Comparison of ENCODE assay signal across 8 cellular contexts in genomic region chr2:47401789-47402554, GRCh38. TPM values are rescaled to one million over a fixed set of nuclear protein-coding genes. Genes with fewer than 3 reads are reported as not detected.
A peak's percentile ranks its signal among the peaks of the same experiment; 100 is the strongest.
DNase-seq lines count a peak whose midpoint lies in the region; ATAC-seq, FAIRE-seq and TF ChIP-seq lines count a peak whose summit lies in the region.

No MANE protein-coding gene starts in this region.

- H3K9me3 ChIP-seq in keratinocyte (ENCODE audit: control insufficient read depth, low read depth, low read length) (no peaks in the 10 kb centered on the region), subcutaneous abdominal adipose tissue (ENCODE audit: control insufficient read depth in 5 of 5, low read length in 5 of 5) (no peaks in the 10 kb centered on the region)

- peak overlapping the region; percentile 99 for H3K4me2 ChIP-seq in keratinocyte (ENCODE audit: control insufficient read depth, extremely low read depth, insufficient read depth, low read depth, low read length)

- intact Hi-C loops in activated T-helper 1 cell treated with anti-CD3 and anti-CD28 coated beads, Interleukin-12 subunit alpha, Interleukin-12 subunit beta, Interleukin-2, Interleukin-4 antibody, amounts not matched to agents 30 ng/mL and 10 ng/mL and 1 ng/mL, durations not matched to agents 14 hours and 24 hours and 36 hours (cut with micrococcal nuclease), result loop anchor here (2.0 to 5.0 kb wide), 3 partner anchors 485 to 1105 kb away; partner anchors contain the start of genes EPAS1 and FBXO11

- POLR2A ChIA-PET in activated CD4-positive, alpha-beta T cell treated with anti-CD3 and anti-CD28 coated beads, Interleukin-2, amount 10 ng/mL, durations not matched to agents 7 days and 5 days (lab: Charles Lee), result no interaction called here

- CTCF ChIA-PET in activated CD4-positive, alpha-beta T cell treated with anti-CD3 and anti-CD28 coated beads, Interleukin-2, amount 10 ng/mL, durations not matched to agents 7 days and 5 days (lab: Charles Lee), result interaction anchor here (0.8 to 2.0 kb wide), 4 partner anchors 10 to 366 kb away, joined by 3 to 5 read pairs (median 5); no protein-coding TSS in a partner anchor

- H3K27me3 ChIP-seq in keratinocyte (ENCODE audit: control insufficient read depth, extremely low read depth, insufficient read depth, low read length) (no peaks in the 10 kb centered on the region), subcutaneous abdominal adipose tissue (ENCODE audit: control insufficient read depth in 5 of 5, insufficient read depth in 4 of 5, low read length in 5 of 5) (no peaks in the 10 kb centered on the region)

- peaks cover 31% of the 10 kb centered on the region for H3K4me1 Mint-ChIP-seq in activated CD4-positive, alpha-beta T cell treated with anti-CD3 and anti-CD28 coated beads, Interleukin-2, amount 10 ng/mL, durations not matched to agents 7 days and 5 days
- H3K4me1 Mint-ChIP-seq in activated T-helper 1 cell treated with anti-CD3 and anti-CD28 coated beads, Interleukin-12 subunit alpha, Interleukin-12 subunit beta, Interleukin-2, Interleukin-4 antibody, amounts not matched to agents 30 ng/mL and 10 ng/mL and 1 ng/mL, durations not matched to agents 14 hours and 24 hours and 36 hours (ENCODE audit: low read depth), result peaks cover 28% of the 10 kb centered on the region

- H3K9me3 Mint-ChIP-seq in activated CD4-positive, alpha-beta T cell treated with anti-CD3 and anti-CD28 coated beads, Interleukin-2, amount 10 ng/mL, durations not matched to agents 7 days and 5 days, result peaks cover 3% of the 10 kb centered on the region
- H3K9me3 Mint-ChIP-seq in activated T-helper 1 cell treated with anti-CD3 and anti-CD28 coated beads, Interleukin-12 subunit alpha, Interleukin-12 subunit beta, Interleukin-2, Interleukin-4 antibody, amounts not matched to agents 30 ng/mL and 10 ng/mL and 1 ng/mL, durations not matched to agents 14 hours and 24 hours and 36 hours, result no peaks in the 10 kb centered on the region

- TF ChIP-seq CTCF in keratinocyte (optimal IDR thresholded peaks at IDR 0.05 in 1 of 3, IDR thresholded peaks at IDR 0.05 in 1 of 3, conservative IDR thresholded peaks at IDR 0.05 in 1 of 3; ENCODE audit: extremely low read depth in 1 of 3, insufficient read depth in 2 of 3, low read length in 3 of 3), result no peak

- peaks cover 21% of the 10 kb centered on the region for H3K79me2 ChIP-seq in keratinocyte (ENCODE audit: control insufficient read depth, insufficient read depth, low read length)

- no peak for DNase-seq in activated CD4-positive, alpha-beta T cell treated with anti-CD3 and anti-CD28 coated beads, Interleukin-2, amount 10 ng/mL, durations not matched to agents 7 days and 5 days
- no peak for DNase-seq in activated CD4-positive, alpha-beta T cell treated with anti-CD3 and anti-CD28 coated beads, Interleukin-2, amount 50 U/mL, for 48 hours
- no peak for DNase-seq in activated T-helper 1 cell treated with anti-CD3 and anti-CD28 coated beads, Interleukin-12 subunit alpha, Interleukin-12 subunit beta, Interleukin-2, Interleukin-4 antibody, amounts not matched to agents 30 ng/mL and 10 ng/mL and 1 ng/mL, durations not matched to agents 14 hours and 24 hours and 36 hours (ENCODE audit: low spot score)
- DNase-seq in keratinocyte (ENCODE audit: low read depth, low spot score) (no peak), NCI-H446 treated with DMSO at 0.1 percent for 48 hours (lab: John Stamatoyannopoulos, UW) (no peak), kidney tubule cell (ENCODE audit: low spot score) (no peak)

- peak overlapping the region; percentile 95 for H3K27ac Mint-ChIP-seq in activated CD4-positive, alpha-beta T cell treated with anti-CD3 and anti-CD28 coated beads, Interleukin-2, amount 10 ng/mL, durations not matched to agents 7 days and 5 days
- H3K27ac Mint-ChIP-seq in activated T-helper 1 cell treated with anti-CD3 and anti-CD28 coated beads, Interleukin-12 subunit alpha, Interleukin-12 subunit beta, Interleukin-2, Interleukin-4 antibody, amounts not matched to agents 30 ng/mL and 10 ng/mL and 1 ng/mL, durations not matched to agents 14 hours and 24 hours and 36 hours, result peak overlapping the region; percentile 96

- peak overlapping the region; percentile 77 for H3K9ac ChIP-seq in keratinocyte (ENCODE audit: control insufficient read depth, extremely low read depth, insufficient read depth, low read length)
- peak overlapping the region in 3 of 5 donors; percentile 47 to 87 (median 66) for H3K9ac ChIP-seq in subcutaneous abdominal adipose tissue (ENCODE audit: low read length in 5 of 5)

- H3K4me1 ChIP-seq in keratinocyte (ENCODE audit: control insufficient read depth, extremely low read depth, insufficient read depth, low read length), result peaks cover 14% of the 10 kb centered on the region
- H3K4me1 ChIP-seq in subcutaneous abdominal adipose tissue (ENCODE audit: control insufficient read depth in 5 of 5, insufficient read depth in 5 of 5, low read length in 5 of 5), result peaks cover 2 to 24% (median 23%) of the 10 kb centered on the region in 5 donors

- no peaks in the 10 kb centered on the region for H3K27me3 Mint-ChIP-seq in activated CD4-positive, alpha-beta T cell treated with anti-CD3 and anti-CD28 coated beads, Interleukin-2, amount 10 ng/mL, durations not matched to agents 7 days and 5 days
- H3K27me3 Mint-ChIP-seq in activated T-helper 1 cell treated with anti-CD3 and anti-CD28 coated beads, Interleukin-12 subunit alpha, Interleukin-12 subunit beta, Interleukin-2, Interleukin-4 antibody, amounts not matched to agents 30 ng/mL and 10 ng/mL and 1 ng/mL, durations not matched to agents 14 hours and 24 hours and 36 hours (ENCODE audit: insufficient read depth), result no peaks in the 10 kb centered on the region

- peaks cover 22% of the 10 kb centered on the region for H3K36me3 Mint-ChIP-seq in activated CD4-positive, alpha-beta T cell treated with anti-CD3 and anti-CD28 coated beads, Interleukin-2, amount 10 ng/mL, durations not matched to agents 7 days and 5 days (ENCODE audit: low read depth)
- peaks cover 21% of the 10 kb centered on the region for H3K36me3 Mint-ChIP-seq in activated T-helper 1 cell treated with anti-CD3 and anti-CD28 coated beads, Interleukin-12 subunit alpha, Interleukin-12 subunit beta, Interleukin-2, Interleukin-4 antibody, amounts not matched to agents 30 ng/mL and 10 ng/mL and 1 ng/mL, durations not matched to agents 14 hours and 24 hours and 36 hours (ENCODE audit: low read depth)

- H2AFZ ChIP-seq in keratinocyte (ENCODE audit: control insufficient read depth, low read length), result peak overlapping the region; percentile 96

- H4K20me1 ChIP-seq in keratinocyte (ENCODE audit: control insufficient read depth, extremely low read depth, insufficient read depth, low read length), result no peaks in the 10 kb centered on the region

- no peaks in the 10 kb centered on the region for H3K9me1 ChIP-seq in keratinocyte (ENCODE audit: control insufficient read depth, extremely low read depth, insufficient read depth, low read length)

- H3K36me3 ChIP-seq in keratinocyte (ENCODE audit: control insufficient read depth in 2 of 2, extremely low read depth in 1 of 2, insufficient read depth in 2 of 2, low read length in 2 of 2) (no peaks in the 10 kb centered on the region), subcutaneous abdominal adipose tissue (ENCODE audit: control insufficient read depth in 5 of 5, insufficient read depth in 5 of 5, low read length in 5 of 5) (no peaks in the 10 kb centered on the region)

- dilution Hi-C loops in keratinocyte (cut with MboI; ENCODE audit: extremely low pct_ligation_motif_present, low sequenced_read_pairs), result no loop called here

- H3K4me3 ChIP-seq in keratinocyte (ENCODE audit: control insufficient read depth in 2 of 3, extremely low read depth in 1 of 3, insufficient read depth in 2 of 3, low read depth in 1 of 3, low read length in 3 of 3) (peak overlapping the region; percentile 83 to 93 (median 89)), subcutaneous abdominal adipose tissue (ENCODE audit: low read depth in 1 of 5, low read length in 5 of 5) (peak overlapping the region; percentile 89 to 99 (median 98))

- no peak for FAIRE-seq in keratinocyte (lab: Jason Lieb, UNC)

- H3K27ac ChIP-seq in keratinocyte (ENCODE audit: control insufficient read depth, insufficient read depth, low read length), result peak overlapping the region; percentile 74
- H3K27ac ChIP-seq in subcutaneous abdominal adipose tissue (ENCODE audit: low read depth, low read length), result no peak overlapping the region

- peak overlapping the region; percentile 91 for H3K4me3 Mint-ChIP-seq in activated CD4-positive, alpha-beta T cell treated with anti-CD3 and anti-CD28 coated beads, Interleukin-2, amount 10 ng/mL, durations not matched to agents 7 days and 5 days
- H3K4me3 Mint-ChIP-seq in activated T-helper 1 cell treated with anti-CD3 and anti-CD28 coated beads, Interleukin-12 subunit alpha, Interleukin-12 subunit beta, Interleukin-2, Interleukin-4 antibody, amounts not matched to agents 30 ng/mL and 10 ng/mL and 1 ng/mL, durations not matched to agents 14 hours and 24 hours and 36 hours, result peak overlapping the region; percentile 97

- no peak for ATAC-seq in GM18520 (IDR thresholded peaks at IDR 0.05; ENCODE audit: unreplicated experiment)

RNA-seq across cellular contexts. Expression of gene MSH2, which starts 1.0 kb away (rescaled TPM):
- total RNA-seq in activated CD4-positive, alpha-beta T cell treated with anti-CD3 and anti-CD28 coated beads, Interleukin-2, amount 10 ng/mL, durations not matched to agents 7 days and 5 days, result 10 to 100 TPM; 48.0 to 51.8 TPM
- 73.3 TPM in 2 replicates for total RNA-seq in activated T-helper 1 cell treated with anti-CD3 and anti-CD28 coated beads, Interleukin-12 subunit alpha, Interleukin-12 subunit beta, Interleukin-2, Interleukin-4 antibody, amounts not matched to agents 30 ng/mL and 10 ng/mL and 1 ng/mL, durations not matched to agents 14 hours and 24 hours and 36 hours
- polyA plus RNA-seq in keratinocyte, result 8.0 to 16.8 TPM (median 11.0 TPM) in 3 replicates
- 11.0 TPM for polyA plus RNA-seq in keratinocyte (2011; ENCODE audit: low read depth)
- 6.1 and 11.4 TPM in 2 replicates for polyA plus RNA-seq in keratinocyte (2011; cell fraction: cytosol; rRNA removed)
- polyA plus RNA-seq in keratinocyte (2011; cell fraction: nucleus; rRNA removed), result 9.8 and 11.8 TPM in 2 replicates
- 5.9 and 12.0 TPM in 2 replicates for polyA plus RNA-seq in keratinocyte (2012; ENCODE audit: low replicate concordance)
- 5.7 to 13.0 TPM (median 5.8 TPM) in 3 replicates for polyA minus RNA-seq in keratinocyte
- polyA minus RNA-seq in keratinocyte (2011; cell fraction: cytosol; rRNA and poly(A)+ RNA removed), result 6.3 TPM
- 4.5 and 10.7 TPM in 2 replicates for polyA minus RNA-seq in keratinocyte (2011; cell fraction: nucleus; rRNA and poly(A)+ RNA removed)

RNA-seq across cellular contexts. Expression of gene EPCAM, which starts 32.9 kb away (rescaled TPM):
- not detected for total RNA-seq in activated CD4-positive, alpha-beta T cell treated with anti-CD3 and anti-CD28 coated beads, Interleukin-2, amount 10 ng/mL, durations not matched to agents 7 days and 5 days
- total RNA-seq in activated T-helper 1 cell treated with anti-CD3 and anti-CD28 coated beads, Interleukin-12 subunit alpha, Interleukin-12 subunit beta, Interleukin-2, Interleukin-4 antibody, amounts not matched to agents 30 ng/mL and 10 ng/mL and 1 ng/mL, durations not matched to agents 14 hours and 24 hours and 36 hours, result 0.29 TPM in 1 of 2 replicates, not detected in the other
- 4.7 to 27.6 TPM (median 25.8 TPM) in 3 replicates for polyA plus RNA-seq in keratinocyte
- 38.8 TPM for polyA plus RNA-seq in keratinocyte (2011; ENCODE audit: low read depth)
- polyA plus RNA-seq in keratinocyte (2011; cell fraction: cytosol; rRNA removed), result 8.1 and 14.0 TPM in 2 replicates
- 10.9 and 26.1 TPM in 2 replicates for polyA plus RNA-seq in keratinocyte (2011; cell fraction: nucleus; rRNA removed)
- polyA plus RNA-seq in keratinocyte (2012; ENCODE audit: low replicate concordance), result 17.9 and 34.5 TPM in 2 replicates
- 2.9 to 20.1 TPM (median 3.1 TPM) in 3 replicates for polyA minus RNA-seq in keratinocyte
- 15.3 TPM for polyA minus RNA-seq in keratinocyte (2011; cell fraction: cytosol; rRNA and poly(A)+ RNA removed)
- polyA minus RNA-seq in keratinocyte (2011; cell fraction: nucleus; rRNA and poly(A)+ RNA removed), result 7.9 and 8.5 TPM in 2 replicates
